Comparison of ENCODE assay signal across 8 cellular contexts in the genomic region with DNA sequence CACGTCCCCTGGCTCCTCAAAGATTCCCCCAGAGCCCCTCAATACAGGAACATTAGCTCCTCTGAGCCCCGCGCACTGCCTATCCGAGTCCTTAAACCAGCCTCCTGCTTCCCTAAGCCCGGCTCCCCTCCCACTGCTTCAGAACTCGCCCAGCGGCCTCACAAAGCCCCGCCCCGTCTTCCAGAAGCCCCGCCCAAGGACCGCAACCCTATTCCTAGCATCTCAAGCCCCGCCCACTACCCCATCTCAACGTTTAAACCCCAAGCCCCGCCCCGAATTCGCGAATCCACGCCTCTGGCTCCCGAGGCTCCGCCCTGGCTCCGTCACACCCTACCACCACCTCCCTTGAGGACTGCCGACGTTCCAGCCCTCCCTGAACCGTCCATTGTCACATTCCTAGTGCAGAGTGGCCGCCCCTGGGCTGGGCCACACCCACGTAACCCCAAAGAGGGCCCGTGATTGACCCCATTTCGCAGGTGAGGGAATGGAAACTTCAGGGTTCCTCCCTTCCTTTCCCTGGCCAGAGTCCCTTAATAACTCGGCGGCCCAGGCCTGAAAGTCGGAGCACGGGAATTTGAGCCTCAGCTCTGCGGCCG. TPM values are rescaled to one million over a fixed set of nuclear protein-coding genes. Genes with fewer than 3 reads are reported as not detected.
DNase-seq lines count a peak whose midpoint lies in the region; ATAC-seq and TF ChIP-seq lines count a peak whose summit lies in the region.

No MANE protein-coding gene starts in this region.

- H3K4me1 ChIP-seq in right atrium auricular region (peaks cover 0 to 33% of the 10 kb centered on the region in 2 donors), psoas muscle (peaks cover 33% of the 10 kb centered on the region), uterus (no peaks in the 10 kb centered on the region)

- TF ChIP-seq POLR2A in GM15510 (IDR thresholded peaks at IDR 0.05; ENCODE audit: borderline replicate concordance, extremely low read depth, insufficient read length) (peak; percentile 21), uterus (IDR thresholded peaks at IDR 0.05) (peak in 1 of 2 donors; percentile 67)

- H3K36me3 ChIP-seq in right atrium auricular region, result no peaks in the 10 kb centered on the region
- H3K36me3 ChIP-seq in psoas muscle (ENCODE audit: insufficient read depth in 1 of 2, low read depth in 1 of 2), result no peaks in the 10 kb centered on the region
- no peaks in the 10 kb centered on the region for H3K36me3 ChIP-seq in uterus

- peak; percentile 73 for DNase-seq in NCI-H1694 (lab: John Stamatoyannopoulos, UW)
- peak; percentile 92 to 97 (median 96) for DNase-seq in T-helper 2 cell
- peak; percentile 65 to 98 (median 94) for DNase-seq in anterior cingulate cortex (lab: John Stamatoyannopoulos, UW)
- DNase-seq in right atrium auricular region (ENCODE audit: low spot score), result peak; percentile 99
- DNase-seq in psoas muscle, result peak; percentile 99 to 100
- peak; percentile 100 for DNase-seq in uterus

- WGBS in psoas muscle, 3 donors, result 1 to 2% (median 1%) methylated on average over 30 to 34 of the region's 34 CpGs

- H3K27ac ChIP-seq in right atrium auricular region (peak overlapping the region; percentile 95 to 99), psoas muscle (peak overlapping the region; percentile 99), uterus (peak overlapping the region; percentile 96 to 98)

- peak; percentile 60 for ATAC-seq in HG02885 (IDR thresholded peaks at IDR 0.05; ENCODE audit: poor library complexity, unreplicated experiment)
- peak; percentile 78 to 85 (median 82) for ATAC-seq in psoas muscle

- H3K27me3 ChIP-seq in right atrium auricular region (no peaks in the 10 kb centered on the region), psoas muscle (ENCODE audit: insufficient read depth in 3 of 3, low read length in 2 of 3) (no peaks in the 10 kb centered on the region), uterus (no peaks in the 10 kb centered on the region)

- H3K9me3 ChIP-seq in right atrium auricular region (no peaks in the 10 kb centered on the region), psoas muscle (no peaks in the 10 kb centered on the region), uterus (no peaks in the 10 kb centered on the region)

- TF ChIP-seq CTCF in right atrium auricular region (IDR thresholded peaks at IDR 0.05), result peak in 1 of 2 donors; percentile 12
- TF ChIP-seq CTCF in psoas muscle (IDR thresholded peaks at IDR 0.05), result no peak
- peak in 2 of 4 experiments; percentile 3 to 4 for TF ChIP-seq CTCF in uterus (IDR thresholded peaks at IDR 0.05)

- peak overlapping the region; percentile 93 to 97 for H3K4me3 ChIP-seq in right atrium auricular region
- peak overlapping the region; percentile 74 for H3K4me3 ChIP-seq in psoas muscle
- peak overlapping the region; percentile 64 to 87 for H3K4me3 ChIP-seq in uterus

- intact Hi-C loops in psoas muscle (cut with DNase I) (loop anchor here (2.0 to 5.0 kb wide), 7 partner anchors 35 to 125 kb away; partner anchors contain the start of gene SSH1 (in 1 of the 2)), uterus (cut with DNase I; ENCODE audit: low total_unique reads) (loop anchor here (10.0 kb wide), 2 partner anchors 67 to 73 kb away; no protein-coding TSS in a partner anchor)

RNA-seq across cellular contexts. Expression of gene CORO1C, which starts 0.6 kb away (rescaled TPM):
- 10 to 100 TPM; 59.6 to 70.7 TPM for total RNA-seq in right atrium auricular region
- total RNA-seq in psoas muscle, result 10 to 100 TPM; 32.4 to 67.1 (median 59.2) TPM
- 10 to 100 TPM; 16.9 to 40.5 (median 19.4) TPM for polyA plus RNA-seq in psoas muscle
- 100 to 1,000 TPM; 129 to 357 (median 235) TPM for total RNA-seq in uterus

Comparison
In these comparisons a context has a peak if more than half of its experiments do, and no peak if none do; other contexts are left out.
1. Peak in every context shown above with its lines: DNase-seq, ATAC-seq, H3K4me3 ChIP-seq and H3K27ac ChIP-seq.